Comparison of ENCODE assay signal across 28 cellular contexts in the genomic region with DNA sequence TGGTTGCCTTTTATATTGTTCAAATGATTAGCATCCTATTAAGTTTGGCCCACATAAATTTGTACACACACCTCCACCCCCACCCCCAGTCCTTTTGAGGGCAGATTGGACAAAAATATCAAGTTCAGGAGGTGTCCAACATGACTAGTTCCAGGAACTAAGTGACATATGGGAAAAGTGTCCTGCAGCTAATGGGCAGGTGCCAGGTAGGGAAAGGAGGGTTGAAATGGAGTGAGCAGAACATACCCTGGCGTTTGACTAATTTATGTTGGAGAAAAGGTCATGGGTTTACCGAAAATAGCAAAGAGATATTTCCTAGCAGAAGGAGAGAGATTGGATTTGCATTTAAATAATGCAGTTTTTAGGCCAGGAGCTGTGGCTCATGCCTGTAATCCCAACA.
"Had no signal": no experiment of that assay in that cellular context is flagged by ENCODE, and none has a peak within 500 bp of the region (broad histone marks: within the 10 kb centered on the region; RNA-seq: fewer than 3 reads in every experiment).

No MANE protein-coding gene starts in this region.

- H2AFZ ChIP-seq: neural progenitor cell had no signal

- H3K27ac Mint-ChIP-seq: mesothelial cell of epicardium, natural killer cell, neural progenitor cell, progenitor cell of endocrine pancreas had no signal

- H3K4me3 ChIP-seq: left ventricle myocardium inferior, lung, neural progenitor cell, ovary, right atrium auricular region, skin epidermis, stomach, testis, thyroid gland, transverse colon, upper lobe of left lung, vagina had no signal

- H3K9ac ChIP-seq: neural progenitor cell had no signal

- ATAC-seq: natural killer cell; sciatic nerve; stimulated activated naive B cell treated with anti-CD40 and anti-IgM and Interleukin-4, amounts not matched to agents 10 μg/mL and 1 μg/mL and 100 μg/mL, for 72 hours; stimulated activated naive CD8-positive, alpha-beta T cell treated with anti-CD3 and anti-CD28 coated beads, Interleukin-15, Interleukin-2, amounts not matched to agents 100 U/mL and 50 U/mL, for 24 hours had no signal

- H3K9me3 Mint-ChIP-seq: mesothelial cell of epicardium; naive B cell; natural killer cell; nephron progenitor cell; neural progenitor cell; stimulated activated naive B cell treated with anti-CD40 and anti-IgM and Interleukin-4, amounts not matched to agents 10 μg/mL and 1 μg/mL and 100 μg/mL, for 72 hours had no signal

- H3K27ac ChIP-seq: left ventricle myocardium inferior, neural progenitor cell, neutrophil, ovary, right atrium auricular region, skin epidermis, stomach, testis, thyroid gland, transverse colon, upper lobe of left lung, vagina had no signal

- H3K36me3 ChIP-seq: ovary had no signal

- H3K27me3 ChIP-seq: neural progenitor cell, neutrophil, ovary, right atrium auricular region, stomach, testis, thyroid gland, transverse colon, upper lobe of left lung, vagina had no signal

- H3K27me3 Mint-ChIP-seq: naive B cell; progenitor cell of endocrine pancreas; stimulated activated naive B cell treated with anti-CD40 and anti-IgM and Interleukin-4, amounts not matched to agents 10 μg/mL and 1 μg/mL and 100 μg/mL, for 72 hours had no signal

- H3K4me3 Mint-ChIP-seq: mesothelial cell of epicardium; naive B cell; natural killer cell; nephron progenitor cell; neural progenitor cell; stimulated activated naive B cell treated with anti-CD40 and anti-IgM and Interleukin-4, amounts not matched to agents 10 μg/mL and 1 μg/mL and 100 μg/mL, for 72 hours had no signal

- DNase-seq: islet precursor cell; left ventricle myocardium inferior; mesendoderm; naive B cell; natural killer cell; nephron progenitor cell; occipital lobe; ovary; stimulated activated CD4-positive, alpha-beta T cell treated with anti-CD3 and anti-CD28 coated beads, Interleukin-12 subunit alpha, Interleukin-12 subunit beta, amount 100 ng/mL, for 4 hours; stimulated activated CD4-positive, alpha-beta T cell treated with anti-CD3 and anti-CD28 coated beads, Interleukin-15, amount 100 ng/mL, for 24 hours; stimulated activated CD4-positive, alpha-beta T cell treated with anti-CD3 and anti-CD28 coated beads, Interleukin-2, amount 100 ng/mL, for 24 hours; stimulated activated CD4-positive, alpha-beta T cell treated with anti-CD3 and anti-CD28 coated beads, Interleukin-4, amount 100 ng/mL, for 1 hour; stimulated activated naive B cell treated with anti-CD40 and anti-IgM and Interleukin-4, amounts not matched to agents 10 μg/mL and 1 μg/mL and 100 μg/mL, for 72 hours; stimulated activated naive CD8-positive, alpha-beta T cell treated with anti-CD3 and anti-CD28 coated beads, Interleukin-15, Interleukin-2, amounts not matched to agents 100 U/mL and 50 U/mL, for 24 hours; stomach; testis; thyroid gland; transverse colon; upper lobe of left lung had no signal

- H3K4me2 ChIP-seq: neural progenitor cell had no signal

- H3K36me3 Mint-ChIP-seq: natural killer cell had no signal

- H3K9me3 ChIP-seq: left ventricle myocardium inferior, neutrophil, ovary, right atrium auricular region, stomach, testis, thyroid gland, transverse colon, upper lobe of left lung, vagina had no signal
